Comparison of ENCODE assay signal across 8 cellular contexts in genomic region chr14:21384494-21384851, GRCh38. TPM values are rescaled to one million over a fixed set of nuclear protein-coding genes. Genes with fewer than 3 reads are reported as not detected.
DNase-seq lines count a peak whose midpoint lies in the region; ATAC-seq and TF ChIP-seq lines count a peak whose summit lies in the region.

No MANE protein-coding gene starts in this region.

- H4K20me1 ChIP-seq in HCT116 (ENCODE audit: insufficient read depth) (no peaks in the 10 kb centered on the region; the same call in 1 of the 2 replicates), OCI-LY7 (ENCODE audit: insufficient read depth, low read length) (peaks cover 21% of the 10 kb centered on the region)

- DNase-seq in NCI-H82 treated with DMSO at 0.1 percent for 48 hours (lab: John Stamatoyannopoulos, UW; ENCODE audit: unreplicated experiment) (peak; percentile 17), NCI-H82 (lab: John Stamatoyannopoulos, UW) (no peak), HCT116 (ENCODE audit: low read depth, low spot score) (no peak), OCI-LY7 (ENCODE audit: low spot score) (no peak), esophagus muscularis mucosa (ENCODE audit: extremely low spot score) (no peak), gastrocnemius medialis (no peak), COR-L47 (lab: John Stamatoyannopoulos, UW) (no peak)

- H3K9me2 ChIP-seq in HCT116 (ENCODE audit: insufficient read depth), result no peaks in the 10 kb centered on the region
- no peaks in the 10 kb centered on the region for H3K9me2 ChIP-seq in OCI-LY7 (ENCODE audit: insufficient read depth, low read length)

- peaks cover 10 to 25% of the 10 kb centered on the region in 2 experiments; a peak in 3 of 4 replicates for H3K36me3 ChIP-seq in HCT116 (ENCODE audit: control insufficient read depth in 1 of 2, insufficient read depth in 2 of 2, low read length in 2 of 2)
- H3K36me3 ChIP-seq in OCI-LY7 (ENCODE audit: insufficient read depth, low read length), result peaks cover 80% of the 10 kb centered on the region
- peaks cover 26 to 41% (median 36%) of the 10 kb centered on the region in 4 donors for H3K36me3 ChIP-seq in esophagus muscularis mucosa
- H3K36me3 ChIP-seq in gastrocnemius medialis, result peaks cover 0 to 34% of the 10 kb centered on the region in 2 donors

- no peak for TF ChIP-seq EP300 in esophagus muscularis mucosa (IDR thresholded peaks at IDR 0.05)

- ATAC-seq in HCT116 (no peak), gastrocnemius medialis (no peak), HG02798 (IDR thresholded peaks at IDR 0.05; ENCODE audit: poor library complexity, unreplicated experiment) (no peak)

- H3K4me2 ChIP-seq in HCT116 (ENCODE audit: low read length), result peak overlapping the region; percentile 67
- H3K4me2 ChIP-seq in OCI-LY7 (ENCODE audit: low read length), result peak overlapping the region; percentile 93

- H2AFZ ChIP-seq in HCT116 (ENCODE audit: low read depth, low read length, poor library complexity, severe bottlenecking), result peak overlapping the region; percentile 19
- peak overlapping the region; percentile 84 for H2AFZ ChIP-seq in OCI-LY7 (ENCODE audit: low read length)

- TF ChIP-seq RAD21 in HCT116 (IDR thresholded peaks at IDR 0.05; ENCODE audit: low read depth), result no peak

- WGBS in esophagus muscularis mucosa, result 0% methylated on average over 12 of the region's 12 CpGs

- CTCF ChIA-PET in HCT116 (lab: Charles Lee) (interaction anchor here (1.0 to 1.3 kb wide), 2 partner anchors 92 to 93 kb away, joined by 3 to 4 read pairs; partner anchors contain the start of gene RAB2B), OCI-LY7 (lab: Charles Lee; ENCODE audit: unreplicated experiment) (no interaction called here)

- no peaks in the 10 kb centered on the region for H3K27me3 ChIP-seq in HCT116 (ENCODE audit: insufficient read depth, low read length)
- no peaks in the 10 kb centered on the region for H3K27me3 ChIP-seq in esophagus muscularis mucosa
- no peaks in the 10 kb centered on the region for H3K27me3 ChIP-seq in gastrocnemius medialis

- TSS peak; percentile 83 for BruUV-seq in HCT116 (replicated peaks; lab: Mats Ljungman, UMichigan)
- BruUV-seq in OCI-LY7 (replicated peaks; lab: Mats Ljungman, UMichigan), result TSS peak; percentile 90

- H3K4me1 ChIP-seq in HCT116 (ENCODE audit: control insufficient read depth in 1 of 2, insufficient read depth in 2 of 2, low read length in 2 of 2), result peaks cover 7 to 17% of the 10 kb centered on the region in 2 experiments; a peak in 3 of 4 replicates
- H3K4me1 ChIP-seq in OCI-LY7 (ENCODE audit: insufficient read depth, low read length, poor library complexity, severe bottlenecking), result peaks cover 41% of the 10 kb centered on the region
- peaks cover 20 to 42% (median 39%) of the 10 kb centered on the region in 4 donors for H3K4me1 ChIP-seq in esophagus muscularis mucosa
- H3K4me1 ChIP-seq in gastrocnemius medialis, result peaks cover 16 to 29% of the 10 kb centered on the region in 2 donors

- RAD21 ChIA-PET in HCT116 (lab: Charles Lee; ENCODE audit: low non-redundant PET in 1 of 2, low total read pairs in 2 of 2, uncharacterized antibody in 2 of 2, unreplicated experiment in 2 of 2), result no interaction called here

- peak overlapping the region; percentile 96 for H3K9ac ChIP-seq in HCT116 (ENCODE audit: low read length)

- POLR2A ChIA-PET in HCT116 (lab: Charles Lee), result interaction anchor here (1.2 kb wide), 1 partner anchor 71 kb away, joined by 4 read pairs; the partner anchor contains the start of gene CHD8
- POLR2A ChIA-PET in OCI-LY7 (lab: Charles Lee), result interaction anchor here (0.7 to 0.9 kb wide), 4 partner anchors 14 to 129 kb away, joined by 3 to 4 read pairs (median 3); no protein-coding TSS in a partner anchor

- H3K79me2 ChIP-seq in HCT116 (ENCODE audit: insufficient read depth, low read length) (peaks cover 47% of the 10 kb centered on the region), OCI-LY7 (ENCODE audit: insufficient read depth, low read depth, low read length) (peaks cover 50% of the 10 kb centered on the region)

- in situ Hi-C loops in gastrocnemius medialis (cut with MboI; ENCODE audit: low sequenced_read_pairs in 4 of 4), result loop anchor here in 1 of 4 donors (25.0 kb wide), 1 partner anchor 147 kb away; no protein-coding TSS in a partner anchor

- intact Hi-C loops in HCT116 (cut with micrococcal nuclease), result no loop called here
- intact Hi-C loops in OCI-LY7 (cut with micrococcal nuclease; ENCODE audit: unreplicated experiment), result loop anchor here (1.0 to 2.0 kb wide), 4 partner anchors 52 to 115 kb away; partner anchors contain the start of genes CHD8, HNRNPC and TOX4
- intact Hi-C loops in esophagus muscularis mucosa (cut with DNase I), result loop anchor here (5.0 to 10.0 kb wide), 2 partner anchors 117 to 700 kb away; partner anchors contain the start of genes ANG, HNRNPC and RNASE4
- intact Hi-C loops in gastrocnemius medialis (cut with DNase I; ENCODE audit: low total_unique reads), result loop anchor here (1.0 to 5.0 kb wide), 5 partner anchors 53 to 142 kb away; partner anchors contain the start of genes HNRNPC, METTL3, RAB2B and TOX4

- no peak for TF ChIP-seq POLR2A in HCT116 (IDR thresholded peaks at IDR 0.05; ENCODE audit: borderline replicate concordance, extremely low read depth, insufficient read depth, insufficient read length)
- no peak for TF ChIP-seq POLR2A in esophagus muscularis mucosa (IDR thresholded peaks at IDR 0.05; ENCODE audit: low read depth)
- TF ChIP-seq POLR2A in gastrocnemius medialis (IDR thresholded peaks at IDR 0.05), result no peak

- TF ChIP-seq CTCF in HCT116 (IDR thresholded peaks at IDR 0.05 in 2 of 3, conservative IDR thresholded peaks at IDR 0.05 in 1 of 3; ENCODE audit: borderline replicate concordance in 1 of 3, insufficient read depth in 1 of 3, low read depth in 2 of 3, low read length in 2 of 3) (no peak), OCI-LY7 (conservative IDR thresholded peaks at IDR 0.05; ENCODE audit: low read length) (no peak), esophagus muscularis mucosa (IDR thresholded peaks at IDR 0.05) (no peak), gastrocnemius medialis (IDR thresholded peaks at IDR 0.05 in 4 of 5, conservative IDR thresholded peaks at IDR 0.05 in 1 of 5) (no peak)

- H3K9me3 ChIP-seq in HCT116 (ENCODE audit: control insufficient read depth in 1 of 2, insufficient read depth in 1 of 2, low read depth in 1 of 2, low read length in 2 of 2) (no peaks in the 10 kb centered on the region), OCI-LY7 (ENCODE audit: low read length) (no peaks in the 10 kb centered on the region), esophagus muscularis mucosa (no peaks in the 10 kb centered on the region), gastrocnemius medialis (no peaks in the 10 kb centered on the region)

- peak overlapping the region; percentile 87 for H3K27ac ChIP-seq in HCT116 (ENCODE audit: low read depth, low read length)
- H3K27ac ChIP-seq in OCI-LY7 (ENCODE audit: low read depth, low read length, poor library complexity, severe bottlenecking), result peak overlapping the region; percentile 78
- H3K27ac ChIP-seq in esophagus muscularis mucosa (replicated peaks in 1 of 4), result peak overlapping the region; percentile 86 to 91 (median 87)
- H3K27ac ChIP-seq in gastrocnemius medialis, result peak overlapping the region; percentile 88 to 95 (median 92)

- peak overlapping the region; percentile 95 to 100 for H3K4me3 ChIP-seq in HCT116 (replicated peaks in 1 of 2; ENCODE audit: low read depth in 1 of 2, low read length in 2 of 2)
- peak overlapping the region; percentile 87 for H3K4me3 ChIP-seq in OCI-LY7 (ENCODE audit: low read depth, low read length, poor library complexity, severe bottlenecking)
- H3K4me3 ChIP-seq in esophagus muscularis mucosa, result peak overlapping the region; percentile 63 to 88 (median 84)
- peak overlapping the region; percentile 62 to 93 (median 90) for H3K4me3 ChIP-seq in gastrocnemius medialis

TF ChIP-seq in HCT116, 20 proteins besides CTCF, POLR2A, EP300 and RAD21 (continues in another document):
- TF ChIP-seq ATF3 (IDR thresholded peaks at IDR 0.05) (no peak), JUND (IDR thresholded peaks at IDR 0.05) (no peak), CEBPB (IDR thresholded peaks at IDR 0.05; ENCODE audit: low read depth) (no peak), TCF7L2 (IDR thresholded peaks at IDR 0.05; ENCODE audit: borderline replicate concordance, extremely low read depth, insufficient read depth, insufficient read length) (no peak), ELF1 (IDR thresholded peaks at IDR 0.05; ENCODE audit: borderline replicate concordance, low read depth) (no peak), REST (IDR thresholded peaks at IDR 0.05; ENCODE audit: low read depth) (no peak)

RNA-seq across cellular contexts. Expression of gene SUPT16H, which starts 0.7 kb away (rescaled TPM):
- total RNA-seq in HCT116 (2021; ENCODE audit: unreplicated experiment), result 154 TPM
- polyA plus RNA-seq in HCT116 (2012), result 81.8 and 107 TPM in 2 replicates
- 100 and 106 TPM in 2 replicates for total RNA-seq in OCI-LY7 (2014; rRNA removed; shearing (Covaris generic))
- 146 and 151 TPM in 2 replicates for total RNA-seq in OCI-LY7 (2022)
- 10 to 100 TPM; 52.7 to 74.3 (median 60.5) TPM for total RNA-seq in esophagus muscularis mucosa
- total RNA-seq in gastrocnemius medialis, result 10 to 100 TPM; 27.2 to 33.5 (median 30.8) TPM
